In genomic region chr13:113046883-113047244, GRCh38 we compare ENCODE assay signal across 23 cellular contexts. TPM values are rescaled to one million over a fixed set of nuclear protein-coding genes. Genes with fewer than 3 reads are reported as not detected.
DNase-seq lines count a peak whose midpoint lies in the region; ATAC-seq and TF ChIP-seq lines count a peak whose summit lies in the region.
"Had no signal": no experiment of that assay in that cellular context is flagged by ENCODE, and none has a peak within 500 bp of the region (broad histone marks: within the 10 kb centered on the region; RNA-seq: fewer than 3 reads in every experiment).

No MANE protein-coding gene starts in this region.

- H2AK5ac ChIP-seq in H9 (ENCODE audit: insufficient read length, low read length): no peak overlapping the region

- H3K18ac ChIP-seq in H9 (ENCODE audit: insufficient read length, low read depth, low read length): no peak overlapping the region

- no peak overlapping the region for H2AFZ ChIP-seq in H9 (ENCODE audit: low read length)
- no peak overlapping the region for H2AFZ ChIP-seq in hepatocyte
- H2AFZ ChIP-seq: PC-9 had no signal

- DNase-seq in Right ventricle myocardium inferior (ENCODE audit: missing footprints): peak; percentile 32
- no peak for DNase-seq in right atrium auricular region (ENCODE audit: low spot score)
- DNase-seq in H9: no peak
- peak in 6 of 10 donors; percentile 22 to 43 (median 34) for DNase-seq in dorsolateral prefrontal cortex
- DNase-seq in spleen: peak; percentile 39
- no peak for DNase-seq in WTC11 (ENCODE audit: low spot score)
- DNase-seq in NOMO-1 (lab: John Stamatoyannopoulos, UW; ENCODE audit: unreplicated experiment in 2 of 2): no peak
- DNase-seq in hepatocyte (ENCODE audit: low spot score): no peak
- DNase-seq: Calu3; DMS79 treated with DMSO at 0.1 percent for 48 hours; NCI-H1092; NCI-H1417 treated with DMSO at 0.1 percent for 48 hours; NCI-H187; NCI-H2081 treated with DMSO at 0.1 percent for 48 hours; NCI-H524; NCI-H82; NK-92 treated with Interleukin-12 subunit alpha and Interleukin-12 subunit beta, amount 100 ng/mL, for 24 hours; PC-9; SHP77 had no signal

- no peaks in the 10 kb centered on the region; the same call in 1 of the 2 replicates for H3K27me3 Mint-ChIP-seq in H9 (ENCODE audit: low read depth)
- no peaks in the 10 kb centered on the region; the same call in 1 of the 2 replicates for H3K27me3 Mint-ChIP-seq in WTC11 (ENCODE audit: low read depth)

- no peak overlapping the region for H3K27ac ChIP-seq in right atrium auricular region
- H3K27ac ChIP-seq in H9 (ENCODE audit: insufficient read length, low read depth, low read length): no peak overlapping the region
- peak overlapping the region in 55 of 59 donors; percentile 16 to 98 (median 91) for H3K27ac ChIP-seq in dorsolateral prefrontal cortex
- no peak overlapping the region for H3K27ac ChIP-seq in spleen
- H3K27ac ChIP-seq in hepatocyte: no peak overlapping the region
- H3K27ac ChIP-seq: PC-9 had no signal

- H3K79me2 ChIP-seq in H9 (ENCODE audit: insufficient read depth, low read length) (no peaks in the 10 kb centered on the region), hepatocyte (no peaks in the 10 kb centered on the region)

- no peak overlapping the region for H3K14ac ChIP-seq in H9 (ENCODE audit: insufficient read depth, low read length)

- no peak overlapping the region for H2BK5ac ChIP-seq in H9 (ENCODE audit: insufficient read length, low read length)

- peaks cover 0 to 13% of the 10 kb centered on the region in 2 experiments; a peak in 3 of 4 replicates for H3K4me1 Mint-ChIP-seq in H9
- peaks cover 9% of the 10 kb centered on the region for H3K4me1 Mint-ChIP-seq in WTC11

- H3K23me2 ChIP-seq in H9 (ENCODE audit: insufficient read length, low read depth, low read length, poor library complexity, severe bottlenecking): no peaks in the 10 kb centered on the region

- no peak overlapping the region for H4K5ac ChIP-seq in H9 (ENCODE audit: insufficient read length, low read depth, low read length)

- ATAC-seq in Right ventricle myocardium inferior (no peak), WTC11 (no peak)

- no peak overlapping the region for H3K9ac ChIP-seq in H9 (ENCODE audit: extremely low read depth, insufficient read length, low read length)

- H3T11ph ChIP-seq in H9 (ENCODE audit: low read length): no peak overlapping the region

- POLR2A ChIA-PET in WTC11 (lab: Charles Lee): no interaction called here

- H3K23ac ChIP-seq in H9 (ENCODE audit: insufficient read length, low read depth, low read length): no peak overlapping the region

- intact Hi-C loops in Right ventricle myocardium inferior (cut with DNase I): loop anchor here (5.0 kb wide), 1 partner anchor 105 kb away; no protein-coding TSS in a partner anchor
- intact Hi-C loops in dorsolateral prefrontal cortex (cut with DNase I): loop anchor here in 1 of 2 donors (5.0 kb wide), 1 partner anchor 160 kb away; the partner anchor contains the start of genes CUL4A and PCID2
- intact Hi-C loops in spleen (cut with DNase I; ENCODE audit: low total_unique reads): no loop called here

- H3K4ac ChIP-seq in H9 (ENCODE audit: low read depth, low read length): no peak overlapping the region

- TF ChIP-seq POLR2A in spleen (IDR thresholded peaks at IDR 0.05): no peak

- H4K91ac ChIP-seq in H9 (ENCODE audit: insufficient read length, low read depth, low read length): no peak overlapping the region

- no peaks in the 10 kb centered on the region; a peak in 1 of 5 replicates for H3K9me3 Mint-ChIP-seq in H9
- no peaks in the 10 kb centered on the region for H3K9me3 Mint-ChIP-seq in WTC11

- H3K27me3 ChIP-seq in right atrium auricular region (no peaks in the 10 kb centered on the region), H9 (ENCODE audit: insufficient read depth, low read length) (no peaks in the 10 kb centered on the region), dorsolateral prefrontal cortex (no peaks in the 10 kb centered on the region), spleen (replicated peaks in 1 of 7) (peaks cover 0 to 8% (median 0%) of the 10 kb centered on the region in 7 donors), hepatocyte (no peaks in the 10 kb centered on the region)

- H3K36me3 Mint-ChIP-seq in H9 (ENCODE audit: insufficient read depth in 1 of 3, low read depth in 3 of 3) (no peaks in the 10 kb centered on the region), WTC11 (no peaks in the 10 kb centered on the region)

- H4K8ac ChIP-seq in H9 (replicated peaks; ENCODE audit: insufficient read length, low read depth, low read length): no peak overlapping the region

- H3K4me1 ChIP-seq in right atrium auricular region: peaks cover 0 to 21% of the 10 kb centered on the region in 2 donors
- no peaks in the 10 kb centered on the region for H3K4me1 ChIP-seq in H9 (ENCODE audit: insufficient read depth, low read length)
- no peaks in the 10 kb centered on the region for H3K4me1 ChIP-seq in spleen
- H3K4me1 ChIP-seq in hepatocyte (ENCODE audit: insufficient read depth): no peaks in the 10 kb centered on the region

- no peak overlapping the region for H2BK120ac ChIP-seq in H9 (ENCODE audit: low read depth, low read length, poor library complexity, severe bottlenecking)

- H3K79me1 ChIP-seq in H9 (ENCODE audit: insufficient read depth, low read depth, low read length, poor library complexity, severe bottlenecking): no peaks in the 10 kb centered on the region

- H3K27ac Mint-ChIP-seq in H9: peak overlapping the region in 2 of 3 experiments; percentile 45 to 70; a peak in 2 of 7 replicates
- H3K27ac Mint-ChIP-seq in WTC11: no peak overlapping the region

- H3K9me3 ChIP-seq in right atrium auricular region (no peaks in the 10 kb centered on the region), H9 (ENCODE audit: control insufficient read depth, low read depth, low read length) (no peaks in the 10 kb centered on the region), spleen (no peaks in the 10 kb centered on the region), hepatocyte (ENCODE audit: low read depth) (no peaks in the 10 kb centered on the region)

- CTCF ChIA-PET in WTC11 (lab: Charles Lee): no interaction called here

- no peak overlapping the region for H2BK20ac ChIP-seq in H9 (ENCODE audit: low read depth, low read length, poor library complexity, severe bottlenecking)

- WGBS in H9 (ENCODE audit: extremely low coverage, insufficient read length, low lambda C conversion rate): no CpG with 5 or more reads among the region's 13 CpGs
- WGBS in spleen, 5 donors: 88 to 91% (median 91%) methylated on average over 13 of the region's 13 CpGs
- WGBS in hepatocyte (ENCODE audit: low lambda C conversion rate, missing lambda C conversion rate): 90% methylated on average over 13 of the region's 13 CpGs

- H3K4me2 ChIP-seq in H9 (ENCODE audit: insufficient read depth, insufficient read length, low read length): no peak overlapping the region
- H3K4me2 ChIP-seq in hepatocyte: no peak overlapping the region
- H3K4me2 ChIP-seq: PC-9 had no signal

- H4K20me1 ChIP-seq in H9 (ENCODE audit: control insufficient read depth, insufficient read depth, insufficient read length): no peaks in the 10 kb centered on the region
- H4K20me1 ChIP-seq in hepatocyte (ENCODE audit: insufficient read depth, poor library complexity, severe bottlenecking): no peaks in the 10 kb centered on the region

- TF ChIP-seq CTCF in right atrium auricular region (IDR thresholded peaks at IDR 0.05) (no peak), H9 (conservative IDR thresholded peaks at IDR 0.05) (no peak), dorsolateral prefrontal cortex (IDR thresholded peaks at IDR 0.05 in 54 of 56, conservative IDR thresholded peaks at IDR 0.05 in 2 of 56; ENCODE audit: low read depth in 1 of 56, partially characterized antibody in 56 of 56) (no peak), spleen (IDR thresholded peaks at IDR 0.05 in 8 of 11, conservative IDR thresholded peaks at IDR 0.05 in 3 of 11) (no peak), WTC11 (IDR thresholded peaks at IDR 0.05) (no peak), hepatocyte (IDR thresholded peaks at IDR 0.05; ENCODE audit: poor library complexity) (no peak)

- H3K4me3 ChIP-seq in right atrium auricular region: no peak overlapping the region
- peak overlapping the region in 58 of 59 donors; percentile 41 to 85 (median 68) for H3K4me3 ChIP-seq in dorsolateral prefrontal cortex
- H3K4me3 ChIP-seq in spleen: no peak overlapping the region
- H3K4me3 ChIP-seq in hepatocyte: no peak overlapping the region
- H3K4me3 ChIP-seq: PC-9 had no signal

- H2BK12ac ChIP-seq in H9 (ENCODE audit: insufficient read length, low read depth, low read length): no peak overlapping the region

- H3K4me3 Mint-ChIP-seq in H9 (no peak overlapping the region), WTC11 (no peak overlapping the region)

- no peak overlapping the region for H3K56ac ChIP-seq in H9 (ENCODE audit: insufficient read length, low read depth, low read length)

- no peaks in the 10 kb centered on the region for H3K9me2 ChIP-seq in hepatocyte (replicated peaks; ENCODE audit: insufficient read depth)

- no peak overlapping the region for H2BK15ac ChIP-seq in H9 (ENCODE audit: low read depth, low read length)

- H3K36me3 ChIP-seq in right atrium auricular region (no peaks in the 10 kb centered on the region), spleen (peaks cover 0 to 22% (median 2%) of the 10 kb centered on the region in 6 donors), hepatocyte (replicated peaks; ENCODE audit: insufficient read depth, low read depth) (no peaks in the 10 kb centered on the region)

TF ChIP-seq in WTC11, 78 proteins besides CTCF, POLR2A, EP300 and RAD21:
- TF ChIP-seq ZNF423 (CRISPR knock-in tag; IDR thresholded peaks at IDR 0.05): no peak

RNA-seq across cellular contexts. Expression of gene F7, which starts 58.7 kb away (rescaled TPM):
- total RNA-seq in Right ventricle myocardium inferior (not detected), right atrium auricular region (under 1 TPM in 1 of 2 donors, not detected in 1; 0.20 TPM), H9 (2021) (0.66 and 0.81 TPM in 2 replicates), dorsolateral prefrontal cortex (1 to 10 TPM in 87 of 120 experiments, under 1 TPM in 32, not detected in 1; 0.19 to 4.5 (median 1.5) TPM), spleen (not detected), WTC11 (2021) (0.26 to 1.5 TPM (median 1.3 TPM) in 3 replicates), hepatocyte (20.2 and 24.0 TPM in 2 replicates)
- polyA plus RNA-seq in spleen (under 1 TPM in 1 of 3 donors, not detected in 2; 0.03 TPM), hepatocyte (7.0 and 12.6 TPM in 2 replicates)
- total RNA-seq: A172, Calu3, HT-29, PC-9, RPMI7951, SK-MEL-5 had no signal

Comparison
In these comparisons a context has a peak if more than half of its experiments do, and no peak if none do; other contexts are left out.
1. DNase-seq: peak in Right ventricle myocardium inferior (single experiment), dorsolateral prefrontal cortex (6 of 10) and spleen (single experiment); none in right atrium auricular region (single experiment), H9 (single experiment), WTC11 (single experiment), NOMO-1 (0 of 2) and hepatocyte (single experiment).
2. H3K27ac ChIP-seq: peak in dorsolateral prefrontal cortex (55 of 59); none in right atrium auricular region (0 of 2), H9 (single experiment), spleen (0 of 8) and hepatocyte (single experiment).
3. H3K4me3 ChIP-seq: peak in dorsolateral prefrontal cortex (58 of 59); none in right atrium auricular region (0 of 2), spleen (0 of 8) and hepatocyte (single experiment).